Comparison of ENCODE assay signal across 15 cellular contexts in genomic region chr17:4919511-4920047, GRCh38. TPM values are rescaled to one million over a fixed set of nuclear protein-coding genes. Genes with fewer than 3 reads are reported as not detected.
DNase-seq lines count a peak whose midpoint lies in the region; ATAC-seq and TF ChIP-seq lines count a peak whose summit lies in the region.
"Had no signal": no experiment of that assay in that cellular context is flagged by ENCODE, and none has a peak within 500 bp of the region (broad histone marks: within the 10 kb centered on the region; RNA-seq: fewer than 3 reads in every experiment).

No MANE protein-coding gene starts in this region.

- H3K4me2 ChIP-seq in H9 (ENCODE audit: insufficient read depth, insufficient read length, low read length), result no peak overlapping the region

- no peaks in the 10 kb centered on the region for H3K9me3 Mint-ChIP-seq in H9
- H3K9me3 Mint-ChIP-seq in nephron progenitor cell, result no peaks in the 10 kb centered on the region
- H3K9me3 Mint-ChIP-seq: activated CD4-positive, alpha-beta T cell treated with anti-CD3 and anti-CD28 coated beads, Interleukin-2, amount 10 ng/mL, durations not matched to agents 24 days and 14 days; naive thymus-derived CD8-positive, alpha-beta T cell had no signal

- no peak overlapping the region for H3K14ac ChIP-seq in H9 (ENCODE audit: insufficient read depth, low read length)

- H4K5ac ChIP-seq in H9 (ENCODE audit: insufficient read length, low read depth, low read length), result no peak overlapping the region

- no peaks in the 10 kb centered on the region for H3K9me3 ChIP-seq in H9 (ENCODE audit: control insufficient read depth, low read depth, low read length)
- H3K9me3 ChIP-seq: ascending aorta, prostate gland had no signal

- H3K79me2 ChIP-seq in H9 (ENCODE audit: insufficient read depth, low read length), result no peaks in the 10 kb centered on the region

- H2AFZ ChIP-seq in H9 (ENCODE audit: low read length), result no peak overlapping the region

- H2BK12ac ChIP-seq in H9 (ENCODE audit: insufficient read length, low read depth, low read length), result no peak overlapping the region

- no peak overlapping the region for H3T11ph ChIP-seq in H9 (ENCODE audit: low read length)

- no peak overlapping the region for H3K9ac ChIP-seq in H9 (ENCODE audit: extremely low read depth, insufficient read length, low read length)

- H3K18ac ChIP-seq in H9 (ENCODE audit: insufficient read length, low read depth, low read length), result no peak overlapping the region

- no peak overlapping the region for H3K56ac ChIP-seq in H9 (ENCODE audit: insufficient read length, low read depth, low read length)

- DNase-seq in H9 (peak; percentile 40), epidermal melanocyte (ENCODE audit: insufficient read length, low spot score) (peak; percentile 9), nephron progenitor cell (no peak), amniotic stem cell (lab: John Stamatoyannopoulos, UW) (no peak), HuH-7.5 (ENCODE audit: low spot score) (no peak)
- DNase-seq: activated CD4-positive, alpha-beta T cell treated with anti-CD3 and anti-CD28 coated beads, Interleukin-2, amount 10 ng/mL, durations not matched to agents 24 days and 14 days; activated naive CD4-positive, alpha-beta T cell treated with Interleukin-2 at 50 U/mL for 16 hours; activated T-cell treated with anti-CD3 and anti-CD28 coated beads for 4 hours; naive thymus-derived CD8-positive, alpha-beta T cell; NCI-H774 had no signal

- H4K8ac ChIP-seq in H9 (replicated peaks; ENCODE audit: insufficient read length, low read depth, low read length), result no peak overlapping the region

- no peaks in the 10 kb centered on the region for H3K36me3 Mint-ChIP-seq in H9 (ENCODE audit: insufficient read depth in 1 of 3, low read depth in 3 of 3)
- H3K36me3 Mint-ChIP-seq in nephron progenitor cell (ENCODE audit: low read depth), result no peaks in the 10 kb centered on the region
- H3K36me3 Mint-ChIP-seq: naive thymus-derived CD8-positive, alpha-beta T cell had no signal

- no peak overlapping the region for H3K27ac ChIP-seq in H9 (ENCODE audit: insufficient read length, low read depth, low read length)
- H3K27ac ChIP-seq: ascending aorta, prostate gland had no signal

- H3K23ac ChIP-seq in H9 (ENCODE audit: insufficient read length, low read depth, low read length), result no peak overlapping the region

- H3K27me3 ChIP-seq in H9 (ENCODE audit: insufficient read depth, low read length), result no peaks in the 10 kb centered on the region
- H3K27me3 ChIP-seq: ascending aorta had no signal

- no peak overlapping the region for H2BK15ac ChIP-seq in H9 (ENCODE audit: low read depth, low read length)

- WGBS in H9 (ENCODE audit: extremely low coverage, insufficient read length, low lambda C conversion rate), result no CpG with 5 or more reads among the region's 8 CpGs

- peak overlapping the region in 1 of 3 experiments; percentile 89; a peak in 2 of 7 replicates for H3K27ac Mint-ChIP-seq in H9
- H3K27ac Mint-ChIP-seq in nephron progenitor cell, result peak overlapping the region; percentile 65
- H3K27ac Mint-ChIP-seq: activated CD4-positive, alpha-beta T cell treated with anti-CD3 and anti-CD28 coated beads, Interleukin-2, amount 10 ng/mL, durations not matched to agents 24 days and 14 days; naive thymus-derived CD8-positive, alpha-beta T cell had no signal

- H3K4me1 Mint-ChIP-seq in H9, result peaks cover 7% of the 10 kb centered on the region in 2 experiments
- peaks cover 5% of the 10 kb centered on the region for H3K4me1 Mint-ChIP-seq in nephron progenitor cell
- H3K4me1 Mint-ChIP-seq: activated CD4-positive, alpha-beta T cell treated with anti-CD3 and anti-CD28 coated beads, Interleukin-2, amount 10 ng/mL, durations not matched to agents 24 days and 14 days had no signal

- no peak overlapping the region for H3K4ac ChIP-seq in H9 (ENCODE audit: low read depth, low read length)

- H3K4me3 Mint-ChIP-seq in H9 (no peak overlapping the region), nephron progenitor cell (no peak overlapping the region)
- H3K4me3 Mint-ChIP-seq: activated CD4-positive, alpha-beta T cell treated with anti-CD3 and anti-CD28 coated beads, Interleukin-2, amount 10 ng/mL, durations not matched to agents 24 days and 14 days; naive thymus-derived CD8-positive, alpha-beta T cell had no signal

- TF ChIP-seq CTCF in H9 (conservative IDR thresholded peaks at IDR 0.05) (0 out of 3 replicates have a peak, but pooled peaks have one; percentile 11), nephron progenitor cell (IDR thresholded peaks at IDR 0.05) (no peak)

- no peak overlapping the region for H2AK5ac ChIP-seq in H9 (ENCODE audit: insufficient read length, low read length)

- H2BK20ac ChIP-seq in H9 (ENCODE audit: low read depth, low read length, poor library complexity, severe bottlenecking), result no peak overlapping the region

- no peaks in the 10 kb centered on the region for H3K23me2 ChIP-seq in H9 (ENCODE audit: insufficient read length, low read depth, low read length, poor library complexity, severe bottlenecking)

- no peak overlapping the region for H2BK120ac ChIP-seq in H9 (ENCODE audit: low read depth, low read length, poor library complexity, severe bottlenecking)

- no peak overlapping the region for H2BK5ac ChIP-seq in H9 (ENCODE audit: insufficient read length, low read length)

- H4K91ac ChIP-seq in H9 (ENCODE audit: insufficient read length, low read depth, low read length), result no peak overlapping the region

- H3K4me1 ChIP-seq in H9 (ENCODE audit: insufficient read depth, low read length), result peaks cover 3% of the 10 kb centered on the region; the same call in 1 of the 2 replicates
- H3K4me1 ChIP-seq: ascending aorta, prostate gland had no signal

- no peak for ATAC-seq in esophagus mucosa
- ATAC-seq: naive thymus-derived CD8-positive, alpha-beta T cell; Panc1 had no signal

- H4K20me1 ChIP-seq in H9 (ENCODE audit: control insufficient read depth, insufficient read depth, insufficient read length), result no peaks in the 10 kb centered on the region

- no peaks in the 10 kb centered on the region for H3K79me1 ChIP-seq in H9 (ENCODE audit: insufficient read depth, low read depth, low read length, poor library complexity, severe bottlenecking)

- no peaks in the 10 kb centered on the region; the same call in 1 of the 2 replicates for H3K27me3 Mint-ChIP-seq in H9 (ENCODE audit: low read depth)
- peaks cover 4% of the 10 kb centered on the region for H3K27me3 Mint-ChIP-seq in nephron progenitor cell (ENCODE audit: low read depth, poor library complexity)
- H3K27me3 Mint-ChIP-seq: activated CD4-positive, alpha-beta T cell treated with anti-CD3 and anti-CD28 coated beads, Interleukin-2, amount 10 ng/mL, durations not matched to agents 24 days and 14 days; naive thymus-derived CD8-positive, alpha-beta T cell had no signal

RNA-seq across cellular contexts. Expression of gene GP1BA, which starts 12.5 kb away (rescaled TPM):
- total RNA-seq in H9 (2021) (not detected in 2 replicates), esophagus mucosa (not detected)
- total RNA-seq: activated CD4-positive, alpha-beta T cell treated with anti-CD3 and anti-CD28 coated beads, Interleukin-2, amount 10 ng/mL, durations not matched to agents 24 days and 14 days; ascending aorta; LHCN-M2; naive thymus-derived CD8-positive, alpha-beta T cell; prostate gland had no signal

RNA-seq across cellular contexts. Expression of gene CHRNE, which starts 16.7 kb away (rescaled TPM):
- 0.31 and 0.61 TPM in 2 replicates for total RNA-seq in H9 (2021)
- total RNA-seq in esophagus mucosa, result 0.32 TPM
- total RNA-seq: ascending aorta, LHCN-M2 had no signal

RNA-seq across cellular contexts. Expression of gene C17orf107, which starts 20.2 kb away (rescaled TPM):
- 4.0 and 4.4 TPM in 2 replicates for total RNA-seq in H9 (2021)
- 1.3 TPM for total RNA-seq in esophagus mucosa
- total RNA-seq: ascending aorta had no signal

RNA-seq across cellular contexts. Expression of gene SLC25A11, which starts 20.3 kb away (rescaled TPM):
- total RNA-seq in H9 (2021), result 74.9 and 80.6 TPM in 2 replicates
- total RNA-seq in esophagus mucosa, result 42.4 TPM

RNA-seq across cellular contexts. Expression of gene RNF167, which starts 20.5 kb away (rescaled TPM):
- total RNA-seq in H9 (2021) (134 and 135 TPM in 2 replicates), esophagus mucosa (79.2 TPM)

Comparison
In these comparisons a context has a peak if more than half of its experiments do, and no peak if none do; other contexts are left out.
1. DNase-seq: peak in H9 (single experiment) and epidermal melanocyte (single experiment); none in nephron progenitor cell (single experiment), amniotic stem cell (single experiment) and HuH-7.5 (single experiment).